In the genomic region with DNA sequence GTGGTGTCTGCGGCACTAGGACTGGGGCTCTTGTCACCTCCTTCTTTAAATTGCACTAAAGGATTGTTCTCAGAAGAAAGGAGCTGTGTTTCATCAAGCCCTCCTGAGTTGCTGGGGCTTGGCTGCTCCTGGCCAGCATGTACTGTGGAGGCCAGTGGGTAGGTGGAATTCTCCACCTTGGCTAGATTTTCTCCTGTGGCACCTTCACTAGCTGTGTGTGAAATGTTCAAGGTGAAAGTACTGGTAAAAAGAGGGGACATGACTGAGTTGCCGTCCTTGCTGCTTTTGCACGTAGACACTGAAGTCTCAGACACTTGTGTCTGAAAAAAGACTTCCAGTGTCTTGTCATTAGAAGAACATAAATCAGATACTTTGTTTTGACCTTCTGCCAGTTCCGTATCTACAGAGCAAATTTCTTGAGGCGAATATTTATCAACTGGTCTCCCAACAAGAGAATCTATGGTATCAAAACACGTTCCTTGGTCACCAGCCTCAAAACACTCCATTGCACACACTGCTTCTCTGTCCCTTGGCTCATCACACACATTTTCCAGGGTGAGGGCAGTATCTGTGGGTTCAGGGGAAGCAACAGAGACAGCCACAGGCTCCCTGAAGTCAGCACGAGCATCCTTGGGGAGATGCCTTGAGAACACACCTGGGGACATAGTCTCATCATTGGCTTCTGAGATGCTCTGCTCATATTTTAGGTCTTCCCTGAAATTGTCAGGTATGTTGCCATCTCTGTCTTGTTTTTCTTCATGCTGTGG, we compare ENCODE assay signal across 1 cellular context.
TF ChIP-seq lines count a peak whose summit lies in the region.

No MANE protein-coding gene starts in this region.

TF ChIP-seq in HepG2, 621 proteins besides CTCF, POLR2A, EP300 and RAD21 (continued from another document):
- TF ChIP-seq, protein P1, sequence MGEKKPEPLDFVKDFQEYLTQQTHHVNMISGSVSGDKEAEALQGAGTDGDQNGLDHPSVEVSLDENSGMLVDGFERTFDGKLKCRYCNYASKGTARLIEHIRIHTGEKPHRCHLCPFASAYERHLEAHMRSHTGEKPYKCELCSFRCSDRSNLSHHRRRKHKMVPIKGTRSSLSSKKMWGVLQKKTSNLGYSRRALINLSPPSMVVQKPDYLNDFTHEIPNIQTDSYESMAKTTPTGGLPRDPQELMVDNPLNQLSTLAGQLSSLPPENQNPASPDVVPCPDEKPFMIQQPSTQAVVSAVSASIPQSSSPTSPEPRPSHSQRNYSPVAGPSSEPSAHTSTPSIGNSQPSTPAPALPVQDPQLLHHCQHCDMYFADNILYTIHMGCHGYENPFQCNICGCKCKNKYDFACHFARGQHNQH (CRISPR knock-in tag; IDR thresholded peaks at IDR 0.05): no peak
- TF ChIP-seq HNRNPH1 (optimal IDR thresholded peaks at IDR 0.05; ENCODE audit: low read depth, low read length): no peak
- TF ChIP-seq PCBP1 (IDR thresholded peaks at IDR 0.05; ENCODE audit: borderline replicate concordance, low read depth, low read length): no peak
- TF ChIP-seq SIX1 (CRISPR knock-in tag; IDR thresholded peaks at IDR 0.05; ENCODE audit: borderline replicate concordance): no peak
- TF ChIP-seq MEF2D (CRISPR knock-in tag; IDR thresholded peaks at IDR 0.05): no peak
- TF ChIP-seq ZNF160 (CRISPR knock-in tag; IDR thresholded peaks at IDR 0.05): no peak
- TF ChIP-seq ZNF205 (CRISPR knock-in tag; IDR thresholded peaks at IDR 0.05): no peak
